9 cellular contexts compared by ENCODE assay signal in genomic region chr1:53061859-53062714, GRCh38. TPM values are rescaled to one million over a fixed set of nuclear protein-coding genes. Genes with fewer than 3 reads are reported as not detected.
A peak's percentile ranks its signal among the peaks of the same experiment; 100 is the strongest.
DNase-seq lines count a peak whose midpoint lies in the region; ATAC-seq and TF ChIP-seq lines count a peak whose summit lies in the region.
"Had no signal": no experiment of that assay in that cellular context is flagged by ENCODE, and none has a peak within 500 bp of the region (broad histone marks: within the 10 kb centered on the region; RNA-seq: fewer than 3 reads in every experiment).

Gene PODN, plus strand, starts transcription at chr1:53062213. Its CDS starts 7,643 bp downstream, at chr1:53069856.

- no peaks in the 10 kb centered on the region for H3K36me3 ChIP-seq in CD4-positive, CD25-positive, alpha-beta regulatory T cell (ENCODE audit: control insufficient read depth, insufficient read depth, low read length)
- H3K36me3 ChIP-seq in NT2/D1 (ENCODE audit: insufficient read depth, insufficient read length, low read length): no peaks in the 10 kb centered on the region
- H3K36me3 ChIP-seq in fibroblast of lung (ENCODE audit: control insufficient read depth, insufficient read depth, low read length): no peaks in the 10 kb centered on the region

- H3K9ac ChIP-seq in NT2/D1 (ENCODE audit: insufficient read length, low read depth) (peak within 1 kb of the TSS; percentile 47), fibroblast of lung (ENCODE audit: insufficient read depth, low read length) (peak within 1 kb of the TSS; percentile 65)

- peaks cover 20% of the 10 kb centered on the region for H3K27me3 ChIP-seq in CD4-positive, CD25-positive, alpha-beta regulatory T cell (ENCODE audit: control insufficient read depth, insufficient read depth, low read length)
- H3K27me3 ChIP-seq in NT2/D1 (ENCODE audit: insufficient read depth, insufficient read length) (peaks cover 70% of the 10 kb centered on the region), fibroblast of lung (ENCODE audit: control insufficient read depth, insufficient read depth, low read length) (no peaks in the 10 kb centered on the region)

- no peaks in the 10 kb centered on the region for H3K79me2 ChIP-seq in fibroblast of lung (ENCODE audit: control insufficient read depth, insufficient read depth, low read length)

- no peak within 1 kb of the TSS for H3K27ac Mint-ChIP-seq in CD4-positive, CD25-positive, alpha-beta regulatory T cell
- H3K27ac Mint-ChIP-seq in natural killer cell treated with Interleukin-12 subunit alpha and Interleukin-12 subunit beta and Interleukin-15 and Interleukin-18, amount 100 ng/mL, for 72 hours: no peak within 1 kb of the TSS
- H3K27ac Mint-ChIP-seq: activated naive CD4-positive, alpha-beta T cell treated with anti-CD3 and anti-CD28 coated beads, Interleukin-2, amount 50 U/mL, for 72 hours had no signal

- TF ChIP-seq CTCF in fibroblast of lung (conservative IDR thresholded peaks at IDR 0.05 in 1 of 2, IDR thresholded peaks at IDR 0.05 in 1 of 2; ENCODE audit: low read depth in 1 of 2, low read length in 2 of 2): no peak

- H3K9me3 ChIP-seq in CD4-positive, CD25-positive, alpha-beta regulatory T cell (ENCODE audit: control insufficient read depth in 2 of 2, low read length in 2 of 2): no peaks in the 10 kb centered on the region
- H3K9me3 ChIP-seq in NT2/D1 (ENCODE audit: insufficient read depth, low read length) (no peaks in the 10 kb centered on the region), fibroblast of lung (ENCODE audit: control insufficient read depth, insufficient read depth, low read depth, low read length) (no peaks in the 10 kb centered on the region)

- peaks cover 0 to 3% (median 0%) of the 10 kb centered on the region in 7 donors for H3K9me3 Mint-ChIP-seq in CD4-positive, CD25-positive, alpha-beta regulatory T cell
- H3K9me3 Mint-ChIP-seq in natural killer cell treated with Interleukin-12 subunit alpha and Interleukin-12 subunit beta and Interleukin-15 and Interleukin-18, amount 100 ng/mL, for 72 hours: no peaks in the 10 kb centered on the region
- H3K9me3 Mint-ChIP-seq: activated naive CD4-positive, alpha-beta T cell treated with anti-CD3 and anti-CD28 coated beads, Interleukin-2, amount 50 U/mL, for 72 hours had no signal

- peak within 1 kb of the TSS; percentile 91 for H3K4me2 ChIP-seq in fibroblast of lung (ENCODE audit: extremely low read depth, insufficient read depth, low read length)

- H4K20me1 ChIP-seq in fibroblast of lung (ENCODE audit: control insufficient read depth, extremely low read depth, insufficient read depth, low read length): no peaks in the 10 kb centered on the region

- H3K36me3 Mint-ChIP-seq in CD4-positive, CD25-positive, alpha-beta regulatory T cell: peaks cover 3% of the 10 kb centered on the region
- H3K36me3 Mint-ChIP-seq in natural killer cell treated with Interleukin-12 subunit alpha and Interleukin-12 subunit beta and Interleukin-15 and Interleukin-18, amount 100 ng/mL, for 72 hours: no peaks in the 10 kb centered on the region
- H3K36me3 Mint-ChIP-seq: activated naive CD4-positive, alpha-beta T cell treated with anti-CD3 and anti-CD28 coated beads, Interleukin-2, amount 50 U/mL, for 72 hours had no signal

- no peak within 1 kb of the TSS for H3K4me3 ChIP-seq in CD4-positive, CD25-positive, alpha-beta regulatory T cell (ENCODE audit: low read depth, low read length)
- H3K4me3 ChIP-seq in NT2/D1 (ENCODE audit: insufficient read length, low read depth) (peak within 1 kb of the TSS; percentile 41), fibroblast of lung (replicated peaks in 1 of 4; ENCODE audit: control extremely low read depth in 1 of 4, insufficient read depth in 1 of 4, low read depth in 3 of 4, low read length in 4 of 4) (peak within 1 kb of the TSS; percentile 56 to 86 (median 64))

- peaks cover 0 to 15% (median 0%) of the 10 kb centered on the region in 4 donors for H3K4me1 Mint-ChIP-seq in CD4-positive, CD25-positive, alpha-beta regulatory T cell
- no peaks in the 10 kb centered on the region for H3K4me1 Mint-ChIP-seq in natural killer cell treated with Interleukin-12 subunit alpha and Interleukin-12 subunit beta and Interleukin-15 and Interleukin-18, amount 100 ng/mL, for 72 hours (ENCODE audit: low read depth in 2 of 2)

- no peak for DNase-seq in CD4-positive, CD25-positive, alpha-beta regulatory T cell
- DNase-seq in NT2/D1 (ENCODE audit: low read depth, low spot score) (no peak), fibroblast of lung (ENCODE audit: low read depth in 2 of 2) (peak; percentile 40 to 44), HPDE6-E6E7 (ENCODE audit: extremely low spot score) (no peak), NCI-H2171 treated with DMSO at 0.1 percent for 48 hours (lab: John Stamatoyannopoulos, UW) (no peak)
- DNase-seq in natural killer cell treated with Interleukin-12 subunit alpha and Interleukin-12 subunit beta and Interleukin-15 and Interleukin-18, amount 100 ng/mL, for 72 hours (ENCODE audit: low spot score): no peak

- no peak within 1 kb of the TSS for H3K27ac ChIP-seq in CD4-positive, CD25-positive, alpha-beta regulatory T cell (ENCODE audit: insufficient read depth, low read length, poor library complexity, severe bottlenecking)
- H3K27ac ChIP-seq in fibroblast of lung (ENCODE audit: insufficient read depth, low read length): no peak within 1 kb of the TSS

- peak within 1 kb of the TSS in 3 of 4 donors; percentile 39 to 69 (median 57) for H3K4me3 Mint-ChIP-seq in CD4-positive, CD25-positive, alpha-beta regulatory T cell
- peak within 1 kb of the TSS; percentile 51 for H3K4me3 Mint-ChIP-seq in natural killer cell treated with Interleukin-12 subunit alpha and Interleukin-12 subunit beta and Interleukin-15 and Interleukin-18, amount 100 ng/mL, for 72 hours

- H3K27me3 Mint-ChIP-seq in CD4-positive, CD25-positive, alpha-beta regulatory T cell: peaks cover 63% of the 10 kb centered on the region
- H3K27me3 Mint-ChIP-seq in natural killer cell treated with Interleukin-12 subunit alpha and Interleukin-12 subunit beta and Interleukin-15 and Interleukin-18, amount 100 ng/mL, for 72 hours: peaks cover 0 to 11% of the 10 kb centered on the region in 2 donors

- peaks cover 10% of the 10 kb centered on the region for H3K4me1 ChIP-seq in CD4-positive, CD25-positive, alpha-beta regulatory T cell (ENCODE audit: control insufficient read depth, insufficient read depth, low read length, poor library complexity, severe bottlenecking)
- H3K4me1 ChIP-seq in NT2/D1 (ENCODE audit: insufficient read depth, insufficient read length) (peaks cover 6% of the 10 kb centered on the region), fibroblast of lung (ENCODE audit: control insufficient read depth, extremely low read depth, insufficient read depth, low read length) (peaks cover 13% of the 10 kb centered on the region)

- H2AFZ ChIP-seq in fibroblast of lung (ENCODE audit: low read length): peak within 1 kb of the TSS; percentile 37

- ATAC-seq in CD4-positive, CD25-positive, alpha-beta regulatory T cell (ENCODE audit: low read depth in 2 of 2): peak in 1 of 2 donors; percentile 17
- peak; percentile 37 to 55 for ATAC-seq in natural killer cell treated with Interleukin-12 subunit alpha and Interleukin-12 subunit beta and Interleukin-15 and Interleukin-18, amount 100 ng/mL, for 72 hours
- ATAC-seq in GM21528 (IDR thresholded peaks at IDR 0.05; ENCODE audit: low FRiP score, unreplicated experiment) (no peak), HG02610 (IDR thresholded peaks at IDR 0.05; ENCODE audit: unreplicated experiment) (no peak)

RNA-seq across cellular contexts. Expression of gene PODN, which starts in this region (rescaled TPM):
- not detected for total RNA-seq in CD4-positive, CD25-positive, alpha-beta regulatory T cell
- polyA plus RNA-seq in CD4-positive, CD25-positive, alpha-beta regulatory T cell: not detected
- 49.7 and 67.5 TPM in 2 replicates for total RNA-seq in fibroblast of lung
- polyA plus RNA-seq in fibroblast of lung: 21.8 and 31.6 TPM in 2 replicates
- polyA plus RNA-seq in fibroblast of lung (2012): 36.5 and 62.7 TPM in 2 replicates
- polyA minus RNA-seq in fibroblast of lung (ENCODE audit: low replicate concordance): 21.2 and 26.8 TPM in 2 replicates
- total RNA-seq in natural killer cell treated with Interleukin-12 subunit alpha and Interleukin-12 subunit beta and Interleukin-15 and Interleukin-18, amount 100 ng/mL, for 72 hours: not detected
- total RNA-seq: activated naive CD4-positive, alpha-beta T cell treated with anti-CD3 and anti-CD28 coated beads, Interleukin-2, amount 50 U/mL, for 72 hours had no signal

Comparison
In these comparisons a context has a peak if more than half of its experiments do, and no peak if none do; other contexts are left out.
1. RNA of gene PODN (total RNA-seq): 49.7 to 67.5 TPM in fibroblast of lung; not detected in natural killer cell treated with Interleukin-12 subunit alpha and Interleukin-12 subunit beta and Interleukin-15 and Interleukin-18, amount 100 ng/mL, for 72 hours and not detected in CD4-positive, CD25-positive, alpha-beta regulatory T cell (single experiment); every median in the first group is over 10 times any median in the second.
2. RNA of gene PODN (polyA plus RNA-seq): 21.8 to 62.7 TPM in fibroblast of lung; not detected in CD4-positive, CD25-positive, alpha-beta regulatory T cell; every median in the first group is over 10 times any median in the second.
3. Peak in ATAC-seq in natural killer cell treated with Interleukin-12 subunit alpha and Interleukin-12 subunit beta and Interleukin-15 and Interleukin-18, amount 100 ng/mL, for 72 hours; RNA of the gene not detected or under 1 TPM.
4. DNase-seq: peak in fibroblast of lung (2 of 2); none in CD4-positive, CD25-positive, alpha-beta regulatory T cell (0 of 3), NT2/D1 (single experiment), natural killer cell treated with Interleukin-12 subunit alpha and Interleukin-12 subunit beta and Interleukin-15 and Interleukin-18, amount 100 ng/mL, for 72 hours (single experiment), HPDE6-E6E7 (single experiment) and NCI-H2171 treated with DMSO at 0.1 percent for 48 hours (single experiment).